Comparison of ENCODE assay signal across 7 cellular contexts in genomic region chr1:62946516-62946915, GRCh38.
"Had no signal": no experiment of that assay in that cellular context is flagged by ENCODE, and none has a peak within 500 bp of the region (broad histone marks: within the 10 kb centered on the region; RNA-seq: fewer than 3 reads in every experiment).

No MANE protein-coding gene starts in this region.

- H3K27ac ChIP-seq: HL-60 had no signal

- DNase-seq: IMR-90, KBM-7, KG1 had no signal

- H3K4me3 ChIP-seq: K562 had no signal

- FAIRE-seq: HepG2, HTR-8/SVneo, K562 had no signal
